ENCODE assay signal across 8 cellular contexts in the genomic region with DNA sequence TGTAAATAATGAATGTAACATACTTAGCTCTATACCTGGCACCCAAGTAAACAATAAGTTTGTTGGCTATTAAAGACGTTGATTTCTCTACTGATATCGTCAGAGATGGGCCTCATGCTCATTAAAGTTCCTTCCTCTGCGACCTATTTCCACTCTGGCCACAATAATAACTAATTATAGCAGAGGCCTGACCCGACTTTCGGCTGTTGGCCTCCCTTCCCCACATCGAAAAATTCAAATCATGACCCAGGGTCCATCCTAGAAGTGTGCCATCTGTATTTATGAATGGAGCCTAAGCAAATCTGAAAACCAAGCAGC. TPM values are rescaled to one million over a fixed set of nuclear protein-coding genes. Genes with fewer than 3 reads are reported as not detected.
DNase-seq lines count a peak whose midpoint lies in the region; ATAC-seq, FAIRE-seq and TF ChIP-seq lines count a peak whose summit lies in the region.

No MANE protein-coding gene starts in this region.

- H3K27me3 ChIP-seq in DND-41 (ENCODE audit: insufficient read depth, low read length, poor library complexity) (no peaks in the 10 kb centered on the region), pancreas (no peaks in the 10 kb centered on the region)

- H3K79me2 ChIP-seq in DND-41 (ENCODE audit: insufficient read depth, low read length): peaks cover 15% of the 10 kb centered on the region

- no peak for FAIRE-seq in pancreas (lab: Jason Lieb, UNC)

- peak overlapping the region; percentile 83 for H3K9ac ChIP-seq in DND-41 (ENCODE audit: low read depth, low read length)

- H3K36me3 ChIP-seq in DND-41 (ENCODE audit: insufficient read depth, low read length): no peaks in the 10 kb centered on the region; the same call in 1 of the 2 replicates
- peaks cover 0 to 3% (median 0%) of the 10 kb centered on the region in 3 donors for H3K36me3 ChIP-seq in pancreas

- no peak for DNase-seq in DND-41
- DNase-seq in epithelial cell of proximal tubule (ENCODE audit: low read depth): no peak
- DNase-seq in pancreas: no peak
- no peak for DNase-seq in HEK293T (ENCODE audit: extremely low spot score)
- no peak for DNase-seq in NCI-H1417 treated with DMSO at 0.1 percent for 48 hours (lab: John Stamatoyannopoulos, UW)
- DNase-seq in CD1c-positive myeloid dendritic cell (ENCODE audit: extremely low spot score): no peak

- intact Hi-C loops in pancreas (cut with DNase I): no loop called here

- ATAC-seq in DND-41 (ENCODE audit: insufficient read depth, low read depth) (no peak), pancreas (peak in 1 of 4 donors; percentile 2), HG03378 (IDR thresholded peaks at IDR 0.05; ENCODE audit: unreplicated experiment) (no peak)

- no peaks in the 10 kb centered on the region for H3K9me3 ChIP-seq in DND-41 (ENCODE audit: insufficient read depth, low read length, severe bottlenecking)
- no peaks in the 10 kb centered on the region for H3K9me3 ChIP-seq in pancreas

- H3K27ac ChIP-seq in DND-41 (ENCODE audit: low read length) (peak overlapping the region; percentile 80), pancreas (peak overlapping the region in 3 of 4 donors; percentile 33 to 92 (median 83))

- CTCF ChIA-PET in HEK293T (lab: Yijun Ruan, JAX): no interaction called here

- H3K4me1 ChIP-seq in DND-41 (ENCODE audit: insufficient read depth, low read length): peaks cover 23% of the 10 kb centered on the region
- H3K4me1 ChIP-seq in pancreas: peaks cover 8 to 15% (median 11%) of the 10 kb centered on the region in 3 donors

- peak overlapping the region; percentile 87 for H3K4me2 ChIP-seq in DND-41 (ENCODE audit: insufficient read depth, low read length)

- no peaks in the 10 kb centered on the region for H4K20me1 ChIP-seq in DND-41 (ENCODE audit: insufficient read depth, low read length)

- POLR2A ChIA-PET in HEK293T (lab: Yijun Ruan, JAX): interaction anchor here (0.6 to 1.0 kb wide), 2 partner anchors 19 to 121 kb away, joined by 3 to 4 read pairs; no protein-coding TSS in a partner anchor

- H3K4me3 ChIP-seq in DND-41 (ENCODE audit: low read depth in 1 of 2, low read length in 2 of 2) (peak overlapping the region; percentile 55 to 89), epithelial cell of proximal tubule (ENCODE audit: low read depth, low read length) (peak overlapping the region; percentile 94), pancreas (peak overlapping the region; percentile 51 to 92 (median 70))

- H2AFZ ChIP-seq in DND-41 (ENCODE audit: low read depth, low read length): peak overlapping the region; percentile 100

- WGBS in pancreas, 2 donors: 2 to 7% methylated on average over 6 of the region's 6 CpGs

- TF ChIP-seq CTCF in DND-41 (IDR thresholded peaks at IDR 0.05; ENCODE audit: borderline replicate concordance, extremely low read depth, low read length, poor library complexity, severe bottlenecking) (no peak), epithelial cell of proximal tubule (conservative IDR thresholded peaks at IDR 0.05; ENCODE audit: low read depth, low read length) (no peak), pancreas (IDR thresholded peaks at IDR 0.05) (no peak)

TF ChIP-seq in PFSK-1, 5 proteins besides CTCF, POLR2A, EP300 and RAD21:
- TF ChIP-seq, protein P1, sequence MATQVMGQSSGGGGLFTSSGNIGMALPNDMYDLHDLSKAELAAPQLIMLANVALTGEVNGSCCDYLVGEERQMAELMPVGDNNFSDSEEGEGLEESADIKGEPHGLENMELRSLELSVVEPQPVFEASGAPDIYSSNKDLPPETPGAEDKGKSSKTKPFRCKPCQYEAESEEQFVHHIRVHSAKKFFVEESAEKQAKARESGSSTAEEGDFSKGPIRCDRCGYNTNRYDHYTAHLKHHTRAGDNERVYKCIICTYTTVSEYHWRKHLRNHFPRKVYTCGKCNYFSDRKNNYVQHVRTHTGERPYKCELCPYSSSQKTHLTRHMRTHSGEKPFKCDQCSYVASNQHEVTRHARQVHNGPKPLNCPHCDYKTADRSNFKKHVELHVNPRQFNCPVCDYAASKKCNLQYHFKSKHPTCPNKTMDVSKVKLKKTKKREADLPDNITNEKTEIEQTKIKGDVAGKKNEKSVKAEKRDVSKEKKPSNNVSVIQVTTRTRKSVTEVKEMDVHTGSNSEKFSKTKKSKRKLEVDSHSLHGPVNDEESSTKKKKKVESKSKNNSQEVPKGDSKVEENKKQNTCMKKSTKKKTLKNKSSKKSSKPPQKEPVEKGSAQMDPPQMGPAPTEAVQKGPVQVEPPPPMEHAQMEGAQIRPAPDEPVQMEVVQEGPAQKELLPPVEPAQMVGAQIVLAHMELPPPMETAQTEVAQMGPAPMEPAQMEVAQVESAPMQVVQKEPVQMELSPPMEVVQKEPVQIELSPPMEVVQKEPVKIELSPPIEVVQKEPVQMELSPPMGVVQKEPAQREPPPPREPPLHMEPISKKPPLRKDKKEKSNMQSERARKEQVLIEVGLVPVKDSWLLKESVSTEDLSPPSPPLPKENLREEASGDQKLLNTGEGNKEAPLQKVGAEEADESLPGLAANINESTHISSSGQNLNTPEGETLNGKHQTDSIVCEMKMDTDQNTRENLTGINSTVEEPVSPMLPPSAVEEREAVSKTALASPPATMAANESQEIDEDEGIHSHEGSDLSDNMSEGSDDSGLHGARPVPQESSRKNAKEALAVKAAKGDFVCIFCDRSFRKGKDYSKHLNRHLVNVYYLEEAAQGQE (IDR thresholded peaks at IDR 0.05; ENCODE audit: insufficient read depth in 1 of 2, low read depth in 2 of 2, low read length in 2 of 2): no peak
- peak; percentile 93; the same call in 1 of the 2 replicates for TF ChIP-seq SIN3A (IDR thresholded peaks at IDR 0.05; ENCODE audit: borderline replicate concordance, insufficient read depth, low read length)

TF ChIP-seq in HEK293T, 16 proteins besides CTCF, POLR2A, EP300 and RAD21:
- TF ChIP-seq LEF1 (IDR thresholded peaks at IDR 0.05; ENCODE audit: borderline replicate concordance) (no peak), L3MBTL2 (conservative IDR thresholded peaks at IDR 0.05) (no peak), FOXK2 (IDR thresholded peaks at IDR 0.05) (no peak), FOXA1 (IDR thresholded peaks at IDR 0.05) (no peak), ARNT (IDR thresholded peaks at IDR 0.05) (no peak), HDGF (IDR thresholded peaks at IDR 0.05; ENCODE audit: borderline replicate concordance) (no peak), SP1 (IDR thresholded peaks at IDR 0.05) (no peak)

RNA-seq across cellular contexts. Expression of a gene that starts 0.3 kb away (rescaled TPM):
- 16.9 TPM for polyA plus RNA-seq in PFSK-1 (2012; ENCODE audit: insufficient read length, low read depth)
- total RNA-seq in epithelial cell of proximal tubule (6.1 and 13.0 TPM in 2 replicates), pancreas (10 to 100 TPM in 2 of 6 donors, 1 to 10 TPM in 4; 6.5 to 11.2 (median 9.3) TPM)
- 10 to 100 TPM in 1 of 2 donors, 1 to 10 TPM in 1; 4.8 to 10.2 TPM for polyA plus RNA-seq in pancreas

RNA-seq across cellular contexts. Expression of a gene that starts 31.2 kb away (rescaled TPM):
- 0.04 TPM for polyA plus RNA-seq in PFSK-1 (2012; ENCODE audit: insufficient read length, low read depth)
- total RNA-seq in epithelial cell of proximal tubule (not detected in 2 replicates), pancreas (1 to 10 TPM in 3 of 6 donors, under 1 TPM in 3; 0.13 to 2.3 (median 0.71) TPM)
- 1 to 10 TPM in 1 of 2 donors, under 1 TPM in 1; 0.68 to 4.3 TPM for polyA plus RNA-seq in pancreas

RNA-seq across cellular contexts. Expression of a gene that starts 41.2 kb away (rescaled TPM):
- 53.9 TPM for polyA plus RNA-seq in PFSK-1 (2012; ENCODE audit: insufficient read length, low read depth)
- total RNA-seq in epithelial cell of proximal tubule (10.8 and 24.1 TPM in 2 replicates), pancreas (10 to 100 TPM in 2 of 6 donors, 1 to 10 TPM in 4; 4.3 to 12.2 (median 6.5) TPM)
- polyA plus RNA-seq in pancreas: 10 to 100 TPM; 19.8 to 22.9 TPM

RNA-seq across cellular contexts. Expression of a gene that starts 45.3 kb away (rescaled TPM):
- 20.8 TPM for polyA plus RNA-seq in PFSK-1 (2012; ENCODE audit: insufficient read length, low read depth)
- total RNA-seq in epithelial cell of proximal tubule (101 and 118 TPM in 2 replicates), pancreas (10 to 100 TPM in 2 of 6 donors, 1 to 10 TPM in 4; 5.1 to 15.8 (median 8.3) TPM)
- 1 to 10 TPM; 7.1 to 9.5 TPM for polyA plus RNA-seq in pancreas
